8 cellular contexts compared by ENCODE assay signal in genomic region chr10:89250814-89251416, GRCh38. TPM values are rescaled to one million over a fixed set of nuclear protein-coding genes. Genes with fewer than 3 reads are reported as not detected.
DNase-seq lines count a peak whose midpoint lies in the region; ATAC-seq and TF ChIP-seq lines count a peak whose summit lies in the region.

No MANE protein-coding gene starts in this region.

- peaks cover 4% of the 10 kb centered on the region for H3K9me3 ChIP-seq in A673 (ENCODE audit: low read depth, low read length, poor library complexity, severe bottlenecking)
- H3K9me3 ChIP-seq in GM23248 (ENCODE audit: low read depth) = no peaks in the 10 kb centered on the region
- H3K9me3 ChIP-seq in iPS-18a (ENCODE audit: control insufficient read depth, low read depth, low read length) = no peaks in the 10 kb centered on the region

- intact Hi-C loops in A673 (cut with micrococcal nuclease; ENCODE audit: unreplicated experiment) = no loop called here

- CTCF ChIA-PET in A673 (lab: Charles Lee) = no interaction called here

- H3K36me3 ChIP-seq in A673 (ENCODE audit: insufficient read depth, low read length, poor library complexity, severe bottlenecking) (no peaks in the 10 kb centered on the region), GM23248 (ENCODE audit: low read depth) (no peaks in the 10 kb centered on the region), iPS-18a (ENCODE audit: control insufficient read depth, low read depth, low read length) (no peaks in the 10 kb centered on the region)

- H4K20me1 ChIP-seq in GM23248 (ENCODE audit: insufficient read depth) = no peaks in the 10 kb centered on the region

- ATAC-seq in HG03108 (IDR thresholded peaks at IDR 0.05; ENCODE audit: unreplicated experiment) = no peak

- TF ChIP-seq CTCF in A673 (conservative IDR thresholded peaks at IDR 0.05; ENCODE audit: low read depth, low read length) (no peak), WI38 (IDR thresholded peaks at IDR 0.05; ENCODE audit: low read depth, low read length) (no peak)

- in situ Hi-C loops in GM23248 (cut with MboI) = loop anchor here (10.0 kb wide), 1 partner anchor 304 kb away; no protein-coding TSS in a partner anchor

- no TSS peak for BruUV-seq in A673 (replicated peaks; lab: Mats Ljungman, UMichigan)

- no peaks in the 10 kb centered on the region for H3F3A ChIP-seq in GM23248 (ENCODE audit: insufficient read depth)

- H3K27me3 ChIP-seq in A673 (replicated peaks; ENCODE audit: insufficient read depth, low read depth, low read length, poor library complexity) (no peaks in the 10 kb centered on the region), GM23248 (replicated peaks; ENCODE audit: insufficient read depth) (no peaks in the 10 kb centered on the region), iPS-18a (ENCODE audit: control insufficient read depth, insufficient read depth, low read length) (peaks cover 7% of the 10 kb centered on the region)

- H3K4me1 ChIP-seq in A673 (ENCODE audit: insufficient read depth, low read length, poor library complexity, severe bottlenecking) = peaks cover 4% of the 10 kb centered on the region
- H3K4me1 ChIP-seq in GM23248 (ENCODE audit: insufficient read depth) = peaks cover 8% of the 10 kb centered on the region; the same call in 1 of the 2 replicates
- peaks cover 3% of the 10 kb centered on the region for H3K4me1 ChIP-seq in iPS-18a (ENCODE audit: control insufficient read depth, low read depth, low read length)

- no peaks in the 10 kb centered on the region for H3K9me2 ChIP-seq in GM23248 (ENCODE audit: insufficient read depth)

- 9 to 14% methylated on average over 14 of the region's 14 CpGs for WGBS in GM23248 (ENCODE audit: low coverage in 1 of 2, low lambda C conversion rate in 2 of 2, missing lambda C conversion rate in 2 of 2), 2 experiments

- H3K9ac ChIP-seq in GM23248 (peak overlapping the region; percentile 75), iPS-18a (ENCODE audit: low read length) (peak overlapping the region; percentile 18)

- POLR2A ChIA-PET in A673 (lab: Charles Lee; ENCODE audit: low non-redundant PET) = no interaction called here

- DNase-seq in A673 (ENCODE audit: low spot score) (peak; percentile 19), GM23248 (peak; percentile 27), substantia nigra (lab: John Stamatoyannopoulos, UW) (peak in 1 of 49 donors; percentile 66), NCI-H446 (lab: John Stamatoyannopoulos, UW) (no peak), UCSD-AML1 (lab: John Stamatoyannopoulos, UW; ENCODE audit: unreplicated experiment) (no peak)

- peaks cover 29% of the 10 kb centered on the region for H3K79me2 ChIP-seq in GM23248 (ENCODE audit: insufficient read depth)

- H3K27ac ChIP-seq in A673 (ENCODE audit: low read depth, low read length, poor library complexity, severe bottlenecking) (peak overlapping the region; percentile 73), GM23248 (no peak overlapping the region), iPS-18a (ENCODE audit: low read length) (no peak overlapping the region), substantia nigra (ENCODE audit: low read depth, low read length, poor library complexity, severe bottlenecking) (peak overlapping the region; percentile 96)

- H3K4me3 ChIP-seq in A673 (ENCODE audit: low read depth, low read length, poor library complexity, severe bottlenecking) (peak overlapping the region; percentile 96), GM23248 (peak overlapping the region; percentile 92), WI38 (ENCODE audit: low read depth, low read length) (peak overlapping the region; percentile 78), iPS-18a (ENCODE audit: low read length) (peak overlapping the region; percentile 72)

- peak overlapping the region; percentile 100 for H3K4me2 ChIP-seq in GM23248 (ENCODE audit: unreplicated experiment)

- H2AFZ ChIP-seq in GM23248 = peak overlapping the region; percentile 98

RNA-seq across cellular contexts. Expression of gene LIPA, which starts 0.7 kb away (rescaled TPM):
- 38.0 and 40.3 TPM in 2 replicates for total RNA-seq in A673 (2021)
- total RNA-seq in GM23248 (2014; rRNA removed; shearing (Covaris generic)) = 109 and 113 TPM in 2 replicates
- 134 and 137 TPM in 2 replicates for polyA plus RNA-seq in GM23248 (2016; fragmentation: Nextera tagmentation; extraction: Ambion mirVana)

RNA-seq across cellular contexts. Expression of gene CH25H, which starts 43.8 kb away (rescaled TPM):
- total RNA-seq in A673 (2021) = 0.42 and 0.56 TPM in 2 replicates
- total RNA-seq in GM23248 (2014; rRNA removed; shearing (Covaris generic)) = 25.2 and 34.9 TPM in 2 replicates
- polyA plus RNA-seq in GM23248 (2016; fragmentation: Nextera tagmentation; extraction: Ambion mirVana) = 16.1 and 18.0 TPM in 2 replicates

RNA-seq across cellular contexts. Expression of gene IFIT2, which starts 50.9 kb away (rescaled TPM):
- 1.7 and 1.9 TPM in 2 replicates for total RNA-seq in A673 (2021)
- 3.5 and 7.0 TPM in 2 replicates for total RNA-seq in GM23248 (2014; rRNA removed; shearing (Covaris generic))
- polyA plus RNA-seq in GM23248 (2016; fragmentation: Nextera tagmentation; extraction: Ambion mirVana) = 8.5 and 9.5 TPM in 2 replicates

Comparison
In these comparisons a context has a peak if more than half of its experiments do, and no peak if none do; other contexts are left out.
1. DNase-seq: peak in A673 (single experiment) and GM23248 (single experiment); none in NCI-H446 (0 of 2) and UCSD-AML1 (single experiment).
2. H3K27ac ChIP-seq: peak in A673 (single experiment) and substantia nigra (single experiment); none in GM23248 (single experiment) and iPS-18a (single experiment).
3. RNA of gene CH25H, which starts 43.8 kb away (total RNA-seq): 25.2 to 34.9 TPM in GM23248; 0.42 to 0.56 TPM in A673; every median in the first group is over 10 times any median in the second.
4. Peak in every context shown above with its lines, with median percentiles within 50 percentile points of each other: H3K4me3 ChIP-seq.